Comparison of ENCODE assay signal across 17 cellular contexts in genomic region chr11:120120805-120121335, GRCh38. TPM values are rescaled to one million over a fixed set of nuclear protein-coding genes. Genes with fewer than 3 reads are reported as not detected.
"Had no signal": no experiment of that assay in that cellular context is flagged by ENCODE, and none has a peak within 500 bp of the region (broad histone marks: within the 10 kb centered on the region; RNA-seq: fewer than 3 reads in every experiment).

No MANE protein-coding gene starts in this region.

- H3K9me3 Mint-ChIP-seq: activated CD4-positive, alpha-beta memory T cell treated with anti-CD3 and anti-CD28 coated beads, Interleukin-2, amount 10 ng/mL, durations not matched to agents 7 days and 5 days; activated naive CD8-positive, alpha-beta T cell treated with anti-CD3 and anti-CD28 coated beads, Interleukin-2, amount 50 U/mL, for 24 hours; activated T-helper 1 cell treated with anti-CD3 and anti-CD28 coated beads, Interleukin-12 subunit alpha, Interleukin-12 subunit beta, Interleukin-2, Interleukin-4 antibody, amounts not matched to agents 30 ng/mL and 10 ng/mL and 1 ng/mL, durations not matched to agents 14 hours and 24 hours and 36 hours; T-helper 2 cell treated with Interferon-gamma antibody and Interleukin-4, amounts not matched to agents 5 μg/mL and 100 μg/mL, for 36 hours had no signal

- H3K4me1 ChIP-seq: ascending aorta, heart right ventricle, right atrium auricular region, transverse colon had no signal

- H3K27ac ChIP-seq: ascending aorta, dorsolateral prefrontal cortex, heart right ventricle, neutrophil, right atrium auricular region, transverse colon had no signal

- DNase-seq: activated CD4-positive, alpha-beta memory T cell treated with anti-CD3 and anti-CD28 coated beads, Interleukin-2, amount 10 ng/mL, durations not matched to agents 7 days and 5 days; activated CD8-positive, alpha-beta memory T cell treated with anti-CD3 and anti-CD28 coated beads, Interleukin-2, amount 50 U/mL, for 48 hours; activated naive CD4-positive, alpha-beta T cell; activated naive CD8-positive, alpha-beta T cell treated with anti-CD3 and anti-CD28 coated beads, Interleukin-2, amount 50 U/mL, for 24 hours; dorsolateral prefrontal cortex; foreskin melanocyte; heart right ventricle; kidney; left ventricle myocardium superior; transverse colon had no signal

- H3K27ac Mint-ChIP-seq: activated CD4-positive, alpha-beta memory T cell treated with anti-CD3 and anti-CD28 coated beads, Interleukin-2, amount 10 ng/mL, durations not matched to agents 7 days and 5 days; activated naive CD8-positive, alpha-beta T cell treated with anti-CD3 and anti-CD28 coated beads, Interleukin-2, amount 50 U/mL, for 24 hours; activated T-helper 1 cell treated with anti-CD3 and anti-CD28 coated beads, Interleukin-12 subunit alpha, Interleukin-12 subunit beta, Interleukin-2, Interleukin-4 antibody, amounts not matched to agents 30 ng/mL and 10 ng/mL and 1 ng/mL, durations not matched to agents 14 hours and 24 hours and 36 hours; stimulated activated memory B cell treated with anti-CD40 and anti-IgM and Interleukin-4, amounts not matched to agents 10 μg/mL and 1 μg/mL and 100 μg/mL, for 72 hours; T-helper 2 cell treated with Interferon-gamma antibody and Interleukin-4, amounts not matched to agents 5 μg/mL and 100 μg/mL, for 36 hours had no signal

- ATAC-seq: activated CD4-positive, CD25-positive, alpha-beta regulatory T cell treated with anti-CD3 and anti-CD28 coated beads, Interleukin-2, amount 50 U/mL, for 24 hours; activated naive CD8-positive, alpha-beta T cell treated with anti-CD3 and anti-CD28 coated beads, Interleukin-2, amount 50 U/mL, for 24 hours; left ventricle myocardium superior; stimulated activated memory B cell treated with anti-CD40 and anti-IgM and Interleukin-4, amounts not matched to agents 10 μg/mL and 1 μg/mL and 100 μg/mL, for 72 hours had no signal

- H3K4me1 Mint-ChIP-seq: activated CD4-positive, alpha-beta memory T cell treated with anti-CD3 and anti-CD28 coated beads, Interleukin-2, amount 10 ng/mL, durations not matched to agents 7 days and 5 days; activated naive CD8-positive, alpha-beta T cell treated with anti-CD3 and anti-CD28 coated beads, Interleukin-2, amount 50 U/mL, for 24 hours; stimulated activated memory B cell treated with anti-CD40 and anti-IgM and Interleukin-4, amounts not matched to agents 10 μg/mL and 1 μg/mL and 100 μg/mL, for 72 hours had no signal

- H3K36me3 Mint-ChIP-seq: stimulated activated memory B cell treated with anti-CD40 and anti-IgM and Interleukin-4, amounts not matched to agents 10 μg/mL and 1 μg/mL and 100 μg/mL, for 72 hours had no signal

- H3K4me3 Mint-ChIP-seq: activated CD4-positive, alpha-beta memory T cell treated with anti-CD3 and anti-CD28 coated beads, Interleukin-2, amount 10 ng/mL, durations not matched to agents 7 days and 5 days; activated naive CD8-positive, alpha-beta T cell treated with anti-CD3 and anti-CD28 coated beads, Interleukin-2, amount 50 U/mL, for 24 hours; activated T-helper 1 cell treated with anti-CD3 and anti-CD28 coated beads, Interleukin-12 subunit alpha, Interleukin-12 subunit beta, Interleukin-2, Interleukin-4 antibody, amounts not matched to agents 30 ng/mL and 10 ng/mL and 1 ng/mL, durations not matched to agents 14 hours and 24 hours and 36 hours; stimulated activated memory B cell treated with anti-CD40 and anti-IgM and Interleukin-4, amounts not matched to agents 10 μg/mL and 1 μg/mL and 100 μg/mL, for 72 hours; T-helper 2 cell treated with Interferon-gamma antibody and Interleukin-4, amounts not matched to agents 5 μg/mL and 100 μg/mL, for 36 hours had no signal

- H3K4me3 ChIP-seq: ascending aorta, dorsolateral prefrontal cortex, heart right ventricle, right atrium auricular region, transverse colon had no signal

- H3K27me3 Mint-ChIP-seq: activated CD4-positive, alpha-beta memory T cell treated with anti-CD3 and anti-CD28 coated beads, Interleukin-2, amount 10 ng/mL, durations not matched to agents 7 days and 5 days had no signal

- H3K27me3 ChIP-seq: ascending aorta, heart right ventricle, neutrophil, right atrium auricular region, transverse colon had no signal

- H3K36me3 ChIP-seq: ascending aorta, heart right ventricle, neutrophil, right atrium auricular region, transverse colon had no signal

- H3K9me3 ChIP-seq: ascending aorta, heart right ventricle, neutrophil, right atrium auricular region, transverse colon had no signal

RNA-seq across cellular contexts. Expression of gene TRIM29, which starts 17.0 kb away (rescaled TPM):
- total RNA-seq: activated CD4-positive, alpha-beta memory T cell treated with anti-CD3 and anti-CD28 coated beads, Interleukin-2, amount 10 ng/mL, durations not matched to agents 7 days and 5 days; activated T-helper 1 cell treated with anti-CD3 and anti-CD28 coated beads, Interleukin-12 subunit alpha, Interleukin-12 subunit beta, Interleukin-2, Interleukin-4 antibody, amounts not matched to agents 30 ng/mL and 10 ng/mL and 1 ng/mL, durations not matched to agents 14 hours and 24 hours and 36 hours had no signal
